17 cellular contexts compared by ENCODE assay signal in genomic region chrX:47060708-47061107, GRCh38. TPM values are rescaled to one million over a fixed set of nuclear protein-coding genes. Genes with fewer than 3 reads are reported as not detected.
DNase-seq lines count a peak whose midpoint lies in the region; FAIRE-seq and TF ChIP-seq lines count a peak whose summit lies in the region.
"Had no signal": no experiment of that assay in that cellular context is flagged by ENCODE, and none has a peak within 500 bp of the region (broad histone marks: within the 10 kb centered on the region; RNA-seq: fewer than 3 reads in every experiment).

No MANE protein-coding gene starts in this region.

- intact Hi-C loops in Caco-2 (cut with micrococcal nuclease; ENCODE audit: unreplicated experiment): loop anchor here (1.0 to 2.0 kb wide), 2 partner anchors 12 to 20 kb away; no protein-coding TSS in a partner anchor

- no peaks in the 10 kb centered on the region for H3K9me3 Mint-ChIP-seq in Caco-2 (ENCODE audit: unreplicated experiment)
- H3K9me3 Mint-ChIP-seq in mesothelial cell of epicardium: peaks cover 12% of the 10 kb centered on the region
- no peaks in the 10 kb centered on the region for H3K9me3 Mint-ChIP-seq in activated naive CD8-positive, alpha-beta T cell treated with anti-CD3 and anti-CD28 coated beads for 36 hours
- H3K9me3 Mint-ChIP-seq: CD8-positive, alpha-beta memory T cell; IgD-negative memory B cell had no signal

- H3K36me3 ChIP-seq in Caco-2 (ENCODE audit: control insufficient read depth, insufficient read depth, low read length) (no peaks in the 10 kb centered on the region), hepatocyte (replicated peaks; ENCODE audit: insufficient read depth, low read depth) (no peaks in the 10 kb centered on the region)
- H3K36me3 ChIP-seq: HAP-1 had no signal

- H3K27ac Mint-ChIP-seq in Caco-2 (ENCODE audit: unreplicated experiment): no peak overlapping the region
- peak overlapping the region; percentile 21 for H3K27ac Mint-ChIP-seq in mesothelial cell of epicardium
- no peak overlapping the region for H3K27ac Mint-ChIP-seq in activated naive CD8-positive, alpha-beta T cell treated with anti-CD3 and anti-CD28 coated beads for 36 hours
- H3K27ac Mint-ChIP-seq: CD8-positive, alpha-beta memory T cell; IgD-negative memory B cell had no signal

- TF ChIP-seq CTCF in Caco-2 (IDR thresholded peaks at IDR 0.05; ENCODE audit: insufficient read depth in 1 of 2, low read depth in 1 of 2, low read length in 1 of 2, severe bottlenecking in 1 of 2, unreplicated experiment in 1 of 2): no peak
- TF ChIP-seq CTCF in VCaP (conservative IDR thresholded peaks at IDR 0.05): no peak
- no peak for TF ChIP-seq CTCF in hepatocyte (IDR thresholded peaks at IDR 0.05; ENCODE audit: poor library complexity)
- no peak for TF ChIP-seq CTCF in mesothelial cell of epicardium (IDR thresholded peaks at IDR 0.05; ENCODE audit: unreplicated experiment)

- H3K4me2 ChIP-seq in hepatocyte: peak overlapping the region; percentile 31
- H3K4me2 ChIP-seq: BLaER1 had no signal

- H3K36me3 Mint-ChIP-seq in Caco-2 (ENCODE audit: insufficient read depth, unreplicated experiment): no peaks in the 10 kb centered on the region
- H3K36me3 Mint-ChIP-seq in mesothelial cell of epicardium: peaks cover 7% of the 10 kb centered on the region
- no peaks in the 10 kb centered on the region for H3K36me3 Mint-ChIP-seq in activated naive CD8-positive, alpha-beta T cell treated with anti-CD3 and anti-CD28 coated beads for 36 hours
- H3K36me3 Mint-ChIP-seq: CD8-positive, alpha-beta memory T cell; IgD-negative memory B cell had no signal

- H3K27me3 ChIP-seq in Caco-2 (replicated peaks; ENCODE audit: control insufficient read depth, insufficient read depth, low read length) (no peaks in the 10 kb centered on the region), hepatocyte (no peaks in the 10 kb centered on the region)
- H3K27me3 ChIP-seq: BLaER1 had no signal

- H3K27ac ChIP-seq in VCaP (peak overlapping the region; percentile 36; the same call in 1 of the 2 replicates), hepatocyte (peak overlapping the region; percentile 61)
- H3K27ac ChIP-seq: BLaER1 had no signal

- H3K4me3 ChIP-seq in Caco-2 (ENCODE audit: low read depth, low read length) (no peak overlapping the region), hepatocyte (no peak overlapping the region)
- H3K4me3 ChIP-seq: BLaER1, HAP-1 had no signal

- H4K20me1 ChIP-seq in hepatocyte (ENCODE audit: insufficient read depth, poor library complexity, severe bottlenecking): no peaks in the 10 kb centered on the region
- H4K20me1 ChIP-seq: BLaER1 had no signal

- no peak overlapping the region for H2AFZ ChIP-seq in hepatocyte

- H3K9me2 ChIP-seq in hepatocyte (replicated peaks; ENCODE audit: insufficient read depth): no peaks in the 10 kb centered on the region

- no peaks in the 10 kb centered on the region for H3K27me3 Mint-ChIP-seq in Caco-2 (ENCODE audit: insufficient read depth, unreplicated experiment)
- no peaks in the 10 kb centered on the region for H3K27me3 Mint-ChIP-seq in mesothelial cell of epicardium (ENCODE audit: low read depth)
- H3K27me3 Mint-ChIP-seq in activated naive CD8-positive, alpha-beta T cell treated with anti-CD3 and anti-CD28 coated beads for 36 hours: no peaks in the 10 kb centered on the region

- 59% methylated on average over 2 of the region's 2 CpGs for WGBS in hepatocyte (ENCODE audit: low lambda C conversion rate, missing lambda C conversion rate)

- no peaks in the 10 kb centered on the region for H3K79me2 ChIP-seq in hepatocyte

- peak overlapping the region; percentile 42 for H3K4me3 Mint-ChIP-seq in Caco-2 (ENCODE audit: unreplicated experiment)
- no peak overlapping the region for H3K4me3 Mint-ChIP-seq in mesothelial cell of epicardium
- no peak overlapping the region for H3K4me3 Mint-ChIP-seq in activated naive CD8-positive, alpha-beta T cell treated with anti-CD3 and anti-CD28 coated beads for 36 hours
- H3K4me3 Mint-ChIP-seq: CD8-positive, alpha-beta memory T cell; IgD-negative memory B cell had no signal

- FAIRE-seq in H54 (lab: Jason Lieb, UNC): no peak
- FAIRE-seq: GM12892, GM19239 had no signal

- no TSS peak for BruUV-seq in Caco-2 (replicated peaks; lab: Mats Ljungman, UMichigan)

- CTCF ChIA-PET in Caco-2 (lab: Charles Lee): no interaction called here

- POLR2A ChIA-PET in Caco-2 (lab: Charles Lee): no interaction called here

- H3K9me3 ChIP-seq in Caco-2 (no peaks in the 10 kb centered on the region), hepatocyte (ENCODE audit: low read depth) (no peaks in the 10 kb centered on the region)
- H3K9me3 ChIP-seq: BLaER1, HAP-1 had no signal

- TF ChIP-seq POLR2A in H54 (IDR thresholded peaks at IDR 0.05; ENCODE audit: low read depth, low read length): no peak

- no peak for DNase-seq in Caco-2
- DNase-seq in hepatocyte (ENCODE audit: low spot score): no peak
- no peak for DNase-seq in mesothelial cell of epicardium (ENCODE audit: low spot score in 2 of 2, unreplicated experiment in 2 of 2)
- no peak for DNase-seq in activated naive CD8-positive, alpha-beta T cell treated with anti-CD3 and anti-CD28 coated beads for 36 hours
- DNase-seq in H54 (ENCODE audit: insufficient read length, low spot score): no peak
- no peak for DNase-seq in stimulated activated CD8-positive, alpha-beta memory T cell treated with anti-CD3 and anti-CD28 coated beads, Interleukin-4, amount 100 ng/mL, for 48 hours
- DNase-seq: AML-193; CD8-positive, alpha-beta memory T cell; DND-41; GDM1; GOT3 had no signal

- H3K4me1 Mint-ChIP-seq in Caco-2 (ENCODE audit: low read depth, unreplicated experiment) (peaks cover 26% of the 10 kb centered on the region), mesothelial cell of epicardium (peaks cover 12% of the 10 kb centered on the region)
- no peaks in the 10 kb centered on the region for H3K4me1 Mint-ChIP-seq in activated naive CD8-positive, alpha-beta T cell treated with anti-CD3 and anti-CD28 coated beads for 36 hours
- H3K4me1 Mint-ChIP-seq: CD8-positive, alpha-beta memory T cell; IgD-negative memory B cell had no signal

- H3K4me1 ChIP-seq in Caco-2: peaks cover 50% of the 10 kb centered on the region
- H3K4me1 ChIP-seq in hepatocyte (ENCODE audit: insufficient read depth): peaks cover 13% of the 10 kb centered on the region
- H3K4me1 ChIP-seq: BLaER1, HAP-1 had no signal

RNA-seq across cellular contexts. Expression of gene RGN, which starts 17.5 kb away (rescaled TPM):
- total RNA-seq in Caco-2 (2022) (32.9 and 36.2 TPM in 2 replicates), hepatocyte (105 and 108 TPM in 2 replicates), mesothelial cell of epicardium (0.61 to 1.2 TPM (median 1.2 TPM) in 3 replicates)
- 82.7 and 111 TPM in 2 replicates for polyA plus RNA-seq in hepatocyte
- not detected for total RNA-seq in activated naive CD8-positive, alpha-beta T cell treated with anti-CD3 and anti-CD28 coated beads for 36 hours
- total RNA-seq: CD8-positive, alpha-beta memory T cell had no signal
- polyA plus RNA-seq: CD8-positive, alpha-beta memory T cell; IgD-negative memory B cell had no signal

Comparison
In these comparisons a context has a peak if more than half of its experiments do, and no peak if none do; other contexts are left out.
1. RNA of gene RGN, which starts 17.5 kb away (total RNA-seq): 105 to 108 TPM in hepatocyte and 32.9 to 36.2 TPM in Caco-2; 0.61 to 1.2 TPM in mesothelial cell of epicardium and not detected in activated naive CD8-positive, alpha-beta T cell treated with anti-CD3 and anti-CD28 coated beads for 36 hours; every median in the first group is over 10 times any median in the second.